Comparison of ENCODE assay signal across 24 cellular contexts in the genomic region with DNA sequence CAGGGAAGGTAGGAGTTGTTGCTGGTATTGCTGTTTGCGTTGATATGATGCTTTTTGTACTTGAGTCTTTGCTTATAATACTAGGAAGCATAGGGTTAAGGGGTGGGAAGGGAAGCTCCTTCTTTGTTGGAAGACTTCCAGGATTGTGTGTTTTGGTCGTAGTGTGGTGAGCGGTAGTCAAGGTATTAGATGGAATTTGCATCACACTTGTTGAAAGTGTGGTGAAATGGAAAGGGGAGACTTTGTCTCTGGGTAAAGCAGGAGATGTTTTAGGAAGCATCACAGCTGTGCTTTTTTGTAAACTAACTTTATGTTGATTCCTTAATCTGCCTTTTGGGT. TPM values are rescaled to one million over a fixed set of nuclear protein-coding genes. Genes with fewer than 3 reads are reported as not detected.
"Had no signal": no experiment of that assay in that cellular context is flagged by ENCODE, and none has a peak within 500 bp of the region (broad histone marks: within the 10 kb centered on the region; RNA-seq: fewer than 3 reads in every experiment).

No MANE protein-coding gene starts in this region.

- ATAC-seq: activated CD8-positive, alpha-beta memory T cell treated with anti-CD3 and anti-CD28 coated beads, Interleukin-2, amount 10 ng/mL, durations not matched to agents 7 days and 5 days; activated CD8-positive, alpha-beta T cell treated with anti-CD3 and anti-CD28 coated beads, Interleukin-2, amount 10 ng/mL, durations not matched to agents 7 days and 5 days; activated T-cell treated with anti-CD3 and anti-CD28 coated beads, Interleukin-2, amount 50 U/mL, for 72 hours; body of pancreas; gastrocnemius medialis; mucosa of descending colon; natural killer cell treated with Interleukin-12 subunit alpha and Interleukin-12 subunit beta and Interleukin-15 and Interleukin-18, amount 100 ng/mL, for 72 hours; stimulated activated effector memory CD8-positive, alpha-beta T cell treated with anti-CD3 and anti-CD28 coated beads, Interleukin-12 subunit alpha, Interleukin-12 subunit beta, amount 100 ng/mL, for 72 hours had no signal

- DNase-seq: activated B cell treated with CpG ODN at 0.5 μM for 24 hours; activated CD8-positive, alpha-beta memory T cell treated with anti-CD3 and anti-CD28 coated beads, Interleukin-2, amount 10 ng/mL, durations not matched to agents 7 days and 5 days; activated CD8-positive, alpha-beta T cell treated with anti-CD3 and anti-CD28 coated beads, Interleukin-2, amount 10 ng/mL, durations not matched to agents 7 days and 5 days; activated naive CD4-positive, alpha-beta T cell; activated T-cell treated with anti-CD3 and anti-CD28 coated beads, Interleukin-2, amount 50 U/mL, for 72 hours; adrenal gland; dermis blood vessel endothelial cell; effector CD4-positive, alpha-beta T cell; esophagus squamous epithelium; gastrocnemius medialis; islet precursor cell; left ventricle myocardium inferior; mucosa of descending colon; small intestine; stimulated activated CD4-positive, alpha-beta T cell treated with anti-CD3 and anti-CD28 coated beads, Interleukin-4, amount 100 ng/mL, for 24 hours; T-helper 9 cell; trophoblast cell had no signal

- H3K27ac Mint-ChIP-seq: activated B cell treated with CpG ODN at 0.5 μM for 24 hours; activated CD8-positive, alpha-beta memory T cell treated with anti-CD3 and anti-CD28 coated beads, Interleukin-2, amount 10 ng/mL, durations not matched to agents 7 days and 5 days; activated CD8-positive, alpha-beta T cell treated with anti-CD3 and anti-CD28 coated beads, Interleukin-2, amount 10 ng/mL, durations not matched to agents 7 days and 5 days; activated naive CD8-positive, alpha-beta T cell; activated T-cell treated with anti-CD3 and anti-CD28 coated beads, Interleukin-2, amount 50 U/mL, for 72 hours; natural killer cell treated with Interleukin-12 subunit alpha and Interleukin-12 subunit beta and Interleukin-15 and Interleukin-18, amount 100 ng/mL, for 72 hours; stimulated activated effector memory CD8-positive, alpha-beta T cell treated with anti-CD3 and anti-CD28 coated beads, Interleukin-12 subunit alpha, Interleukin-12 subunit beta, amount 100 ng/mL, for 72 hours; stimulated activated naive CD8-positive, alpha-beta T cell treated with anti-CD3 and anti-CD28 coated beads, Interleukin-15, Interleukin-2, amounts not matched to agents 100 ng/mL and 50 ng/mL, for 24 hours; T-helper 1 cell treated with Interleukin-12 subunit alpha and Interleukin-12 subunit beta and Interleukin-4 antibody, amounts not matched to agents 30 μg/mL and 1 μg/mL, for 36 hours had no signal

- H3K9me3 Mint-ChIP-seq: activated B cell treated with CpG ODN at 0.5 μM for 24 hours; activated T-cell treated with anti-CD3 and anti-CD28 coated beads, Interleukin-2, amount 50 U/mL, for 72 hours; natural killer cell treated with Interleukin-12 subunit alpha and Interleukin-12 subunit beta and Interleukin-15 and Interleukin-18, amount 100 ng/mL, for 72 hours; stimulated activated effector memory CD8-positive, alpha-beta T cell treated with anti-CD3 and anti-CD28 coated beads, Interleukin-12 subunit alpha, Interleukin-12 subunit beta, amount 100 ng/mL, for 72 hours; stimulated activated naive CD8-positive, alpha-beta T cell treated with anti-CD3 and anti-CD28 coated beads, Interleukin-15, Interleukin-2, amounts not matched to agents 100 ng/mL and 50 ng/mL, for 24 hours; T-helper 1 cell treated with Interleukin-12 subunit alpha and Interleukin-12 subunit beta and Interleukin-4 antibody, amounts not matched to agents 30 μg/mL and 1 μg/mL, for 36 hours had no signal

- H3K36me3 Mint-ChIP-seq: activated CD8-positive, alpha-beta memory T cell treated with anti-CD3 and anti-CD28 coated beads, Interleukin-2, amount 10 ng/mL, durations not matched to agents 7 days and 5 days; activated naive CD8-positive, alpha-beta T cell; natural killer cell treated with Interleukin-12 subunit alpha and Interleukin-12 subunit beta and Interleukin-15 and Interleukin-18, amount 100 ng/mL, for 72 hours; stimulated activated effector memory CD8-positive, alpha-beta T cell treated with anti-CD3 and anti-CD28 coated beads, Interleukin-12 subunit alpha, Interleukin-12 subunit beta, amount 100 ng/mL, for 72 hours had no signal

RNA-seq across cellular contexts. Expression of a gene that starts 14.9 kb away (rescaled TPM):
- total RNA-seq: activated B cell treated with CpG ODN at 0.5 μM for 24 hours; activated CD8-positive, alpha-beta memory T cell treated with anti-CD3 and anti-CD28 coated beads, Interleukin-2, amount 10 ng/mL, durations not matched to agents 7 days and 5 days; activated CD8-positive, alpha-beta T cell treated with anti-CD3 and anti-CD28 coated beads, Interleukin-2, amount 10 ng/mL, durations not matched to agents 7 days and 5 days; activated T-cell treated with anti-CD3 and anti-CD28 coated beads, Interleukin-2, amount 50 U/mL, for 72 hours; lung microvascular endothelial cell; natural killer cell treated with Interleukin-12 subunit alpha and Interleukin-12 subunit beta and Interleukin-15 and Interleukin-18, amount 100 ng/mL, for 72 hours had no signal
